In genomic region chr2:234771985-234772774, GRCh38 we compare ENCODE assay signal across 16 cellular contexts.
DNase-seq lines count a peak whose midpoint lies in the region; ATAC-seq, FAIRE-seq and TF ChIP-seq lines count a peak whose summit lies in the region.
"Had no signal": no experiment of that assay in that cellular context is flagged by ENCODE, and none has a peak within 500 bp of the region (broad histone marks: within the 10 kb centered on the region; RNA-seq: fewer than 3 reads in every experiment).

No MANE protein-coding gene starts in this region.

- BruUV-seq in Calu3 (replicated peaks; lab: Mats Ljungman, UMichigan) = no TSS peak

- intact Hi-C loops in Calu3 (cut with micrococcal nuclease; ENCODE audit: unreplicated experiment) (no loop called here), pancreas (cut with DNase I) (no loop called here), kidney (cut with DNase I) (no loop called here)

- peak; percentile 3 for DNase-seq in Calu3
- DNase-seq in HT-29 (ENCODE audit: low spot score) = peak; percentile 80
- DNase-seq in myocyte (ENCODE audit: low read depth) = peak; percentile 63
- no peak for DNase-seq in hepatic stellate cell (ENCODE audit: low spot score)
- DNase-seq in pancreas = no peak
- DNase-seq in kidney = no peak
- DNase-seq: activated naive CD8-positive, alpha-beta T cell treated with anti-CD3 and anti-CD28 coated beads for 36 hours; C1 segment of cervical spinal cord; dermis blood vessel endothelial cell; Kasumi-1; NCI-H510A; SHP77 treated with DMSO at 0.1 percent for 48 hours had no signal

- peaks cover 15% of the 10 kb centered on the region for H3K4me1 Mint-ChIP-seq in Calu3 (ENCODE audit: low read depth, unreplicated experiment)
- H3K4me1 Mint-ChIP-seq in brain = peaks cover 65% of the 10 kb centered on the region
- H3K4me1 Mint-ChIP-seq: activated naive CD8-positive, alpha-beta T cell treated with anti-CD3 and anti-CD28 coated beads for 36 hours had no signal

- H3K27ac Mint-ChIP-seq in Calu3 (ENCODE audit: unreplicated experiment) (no peak overlapping the region), brain (peak overlapping the region in 3 of 5 experiments; percentile 64 to 95 (median 83))
- H3K27ac Mint-ChIP-seq: activated naive CD8-positive, alpha-beta T cell treated with anti-CD3 and anti-CD28 coated beads for 36 hours had no signal

- H3K4me3 ChIP-seq in pancreas (no peak overlapping the region), kidney (ENCODE audit: low read length in 2 of 2) (no peak overlapping the region)
- H3K4me3 ChIP-seq: prostate gland had no signal

- TF ChIP-seq CTCF in Calu3 (IDR thresholded peaks at IDR 0.05; ENCODE audit: unreplicated experiment) = no peak
- TF ChIP-seq CTCF in brain (conservative IDR thresholded peaks at IDR 0.05) = no peak
- TF ChIP-seq CTCF in pancreas (IDR thresholded peaks at IDR 0.05) = no peak
- no peak for TF ChIP-seq CTCF in kidney (IDR thresholded peaks at IDR 0.05; ENCODE audit: borderline replicate concordance, extremely low read depth, insufficient read depth)

- H3K9ac ChIP-seq in kidney (ENCODE audit: low read length in 2 of 2) = no peak overlapping the region

- no peaks in the 10 kb centered on the region for H3K27me3 ChIP-seq in pancreas

- FAIRE-seq in pancreas (lab: Jason Lieb, UNC) (no peak), kidney (lab: Jason Lieb, UNC) (no peak)
- FAIRE-seq: TTC549 had no signal

- H3K36me3 ChIP-seq in pancreas (no peaks in the 10 kb centered on the region), kidney (ENCODE audit: control insufficient read depth in 1 of 2, insufficient read depth in 2 of 2, low read length in 2 of 2) (no peaks in the 10 kb centered on the region)
- H3K36me3 ChIP-seq: prostate gland had no signal

- no peaks in the 10 kb centered on the region for H3K9me3 ChIP-seq in pancreas
- H3K9me3 ChIP-seq in kidney (ENCODE audit: control insufficient read depth in 1 of 2, low read length in 2 of 2) = no peaks in the 10 kb centered on the region
- H3K9me3 ChIP-seq: prostate gland had no signal

- H3K36me3 Mint-ChIP-seq in Calu3 (ENCODE audit: insufficient read depth, unreplicated experiment) (no peaks in the 10 kb centered on the region), brain (peaks cover 13% of the 10 kb centered on the region)
- H3K36me3 Mint-ChIP-seq: activated naive CD8-positive, alpha-beta T cell treated with anti-CD3 and anti-CD28 coated beads for 36 hours had no signal

- H3K27me3 Mint-ChIP-seq in Calu3 (ENCODE audit: unreplicated experiment) (peaks cover 82% of the 10 kb centered on the region), brain (peaks cover 3% of the 10 kb centered on the region)

- H3K4me1 ChIP-seq in pancreas (no peaks in the 10 kb centered on the region), kidney (ENCODE audit: control insufficient read depth in 1 of 2, insufficient read depth in 1 of 2, low read depth in 1 of 2, low read length in 2 of 2) (no peaks in the 10 kb centered on the region)
- H3K4me1 ChIP-seq: prostate gland had no signal

- H3K9me3 Mint-ChIP-seq in Calu3 (ENCODE audit: low read depth, unreplicated experiment) (peaks cover 2% of the 10 kb centered on the region), brain (peaks cover 9 to 16% (median 11%) of the 10 kb centered on the region in 5 experiments)
- H3K9me3 Mint-ChIP-seq: activated naive CD8-positive, alpha-beta T cell treated with anti-CD3 and anti-CD28 coated beads for 36 hours had no signal

- no peak overlapping the region for H3K27ac ChIP-seq in pancreas
- H3K27ac ChIP-seq in kidney (ENCODE audit: low read depth in 2 of 2, low read length in 2 of 2) = no peak overlapping the region
- H3K27ac ChIP-seq: prostate gland had no signal

- H3K4me3 Mint-ChIP-seq in Calu3 (ENCODE audit: low read depth, unreplicated experiment) (no peak overlapping the region), brain (peak overlapping the region in 1 of 5 experiments; percentile 21)
- H3K4me3 Mint-ChIP-seq: activated naive CD8-positive, alpha-beta T cell treated with anti-CD3 and anti-CD28 coated beads for 36 hours had no signal

- CTCF ChIA-PET in Calu3 (lab: Charles Lee) = no interaction called here

- ATAC-seq in GM21723 (IDR thresholded peaks at IDR 0.05; ENCODE audit: unreplicated experiment) (no peak), pancreas (no peak)

- 66 to 71% methylated on average over 12 of the region's 12 CpGs for WGBS in pancreas, 2 donors

Comparison
In these comparisons a context has a peak if more than half of its experiments do, and no peak if none do; other contexts are left out.
1. DNase-seq: peak in Calu3 (single experiment), HT-29 (single experiment) and myocyte (single experiment); none in hepatic stellate cell (single experiment), pancreas (0 of 6) and kidney (single experiment).